ENCODE assay signal across 4 cellular contexts in the genomic region with DNA sequence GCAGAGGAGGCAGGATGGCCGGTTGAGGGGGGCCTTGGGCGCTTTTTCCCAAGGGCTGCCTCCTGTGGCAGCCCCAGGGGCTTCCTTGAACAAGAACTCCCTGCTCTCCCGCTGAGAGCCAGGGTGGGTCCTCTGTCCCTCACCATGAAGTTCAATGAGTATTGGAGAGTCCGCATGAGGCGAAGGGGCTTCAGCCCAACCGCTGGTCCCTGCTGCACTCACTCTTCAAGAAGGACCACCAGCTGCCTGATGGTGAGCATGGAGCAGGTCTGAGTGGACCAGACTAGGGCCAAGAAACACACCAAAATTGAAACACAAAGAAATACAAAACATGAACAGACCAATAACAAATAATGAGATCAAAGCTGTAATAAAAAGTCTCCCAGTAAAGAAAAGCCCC. TPM values are rescaled to one million over a fixed set of nuclear protein-coding genes. Genes with fewer than 3 reads are reported as not detected.
"Had no signal": no experiment of that assay in that cellular context is flagged by ENCODE, and none has a peak within 500 bp of the region (broad histone marks: within the 10 kb centered on the region; RNA-seq: fewer than 3 reads in every experiment).

No MANE protein-coding gene starts in this region.

RNA-seq across cellular contexts. Expression of gene GAB4, which starts 7.5 kb away (rescaled TPM):
- total RNA-seq: HepG2, HT-29, IMR-90 had no signal
- polyA plus RNA-seq: HepG2, IgD-negative memory B cell, IMR-90 had no signal
